In genomic region chr2:238060542-238061309, GRCh38 we compare ENCODE assay signal across 1 cellular context.
TF ChIP-seq lines count a peak whose summit lies in the region.

Gene SCLY (plus strand): TSS chr2:238061001. CDS start chr2:238061055, 54 bp downstream.

TF ChIP-seq in K562, 482 proteins besides CTCF, POLR2A, EP300 and RAD21 (continued from another document and continues in another):
- TF ChIP-seq ZBTB40 (IDR thresholded peaks at IDR 0.05) (peak; percentile 92), ZBTB40 (CRISPR knock-in tag; IDR thresholded peaks at IDR 0.05) (no peak), BRD4 (IDR thresholded peaks at IDR 0.05) (no peak), SMAD3 (CRISPR knock-in tag; conservative IDR thresholded peaks at IDR 0.05) (no peak), ZNF584 (CRISPR knock-in tag; IDR thresholded peaks at IDR 0.05; ENCODE audit: low read depth) (no peak), SNRNP70 (optimal IDR thresholded peaks at IDR 0.05; ENCODE audit: low read depth, low read length) (no peak), ZNF354B (CRISPR knock-in tag; IDR thresholded peaks at IDR 0.05) (no peak), TAL1 (IDR thresholded peaks at IDR 0.05) (no peak), ZBTB5 (IDR thresholded peaks at IDR 0.05) (no peak), SRSF7 (optimal IDR thresholded peaks at IDR 0.05; ENCODE audit: low read depth, low read length) (no peak), RBM34 (IDR thresholded peaks at IDR 0.05; ENCODE audit: borderline replicate concordance, insufficient read depth, low read length) (0 out of 2 replicates have a peak, but pooled peaks have one; percentile 70), ETV6 (IDR thresholded peaks at IDR 0.05; ENCODE audit: borderline replicate concordance in 1 of 2, low read depth in 2 of 2, low read length in 1 of 2) (no peak), ETV6 (CRISPR knock-in tag; IDR thresholded peaks at IDR 0.05; ENCODE audit: borderline replicate concordance) (no peak), RB1 (IDR thresholded peaks at IDR 0.05; ENCODE audit: low read depth) (0 out of 2 replicates have a peak, but pooled peaks have one; percentile 52), MAZ (CRISPR knock-in tag; conservative IDR thresholded peaks at IDR 0.05 in 1 of 2, IDR thresholded peaks at IDR 0.05 in 1 of 2) (peak; percentile 80 to 81; a peak in 3 of 4 replicates), KDM4B (IDR thresholded peaks at IDR 0.05; ENCODE audit: borderline replicate concordance in 2 of 2, low read depth in 1 of 2) (peak in 1 of 2 experiments; percentile 71; a peak in 1 of 4 replicates), ZBTB7A (IDR thresholded peaks at IDR 0.05; ENCODE audit: borderline replicate concordance, control insufficient read depth, low read depth, low read length) (no peak), PPARD (CRISPR knock-in tag; IDR thresholded peaks at IDR 0.05) (no peak), CEBPB (tag; IDR thresholded peaks at IDR 0.05) (no peak), ZFP1 (CRISPR knock-in tag; IDR thresholded peaks at IDR 0.05) (no peak), RBM25 (IDR thresholded peaks at IDR 0.05; ENCODE audit: low read depth, low read length, severe bottlenecking) (peak; percentile 99), SMAD4 (CRISPR knock-in tag; conservative IDR thresholded peaks at IDR 0.05) (peak; percentile 71; the same call in 1 of the 2 replicates), CREM (IDR thresholded peaks at IDR 0.05; ENCODE audit: low read depth) (peak; percentile 90), NBN (IDR thresholded peaks at IDR 0.05; ENCODE audit: low read depth) (no peak), SIN3A (IDR thresholded peaks at IDR 0.05; ENCODE audit: borderline replicate concordance in 2 of 2, control insufficient read depth in 1 of 2, low read depth in 2 of 2, low read length in 2 of 2) (peak in 1 of 2 experiments; percentile 63; a peak in 1 of 4 replicates), MCM2 (IDR thresholded peaks at IDR 0.05; ENCODE audit: low read depth) (no peak), ZBTB11 (CRISPR knock-in tag; IDR thresholded peaks at IDR 0.05) (peak in 2 of 3 experiments; percentile 60 to 88; a peak in 4 of 6 replicates), NUFIP1 (IDR thresholded peaks at IDR 0.05; ENCODE audit: partially characterized antibody) (no peak), ZNF282 (CRISPR knock-in tag; IDR thresholded peaks at IDR 0.05) (no peak), C11orf30 (IDR thresholded peaks at IDR 0.05; ENCODE audit: low read depth) (peak; percentile 57), ARID4B (CRISPR knock-in tag; IDR thresholded peaks at IDR 0.05) (peak; percentile 36; the same call in 1 of the 2 replicates), HNRNPH1 (optimal IDR thresholded peaks at IDR 0.05; ENCODE audit: low read depth, low read length) (no peak), BDP1 (IDR thresholded peaks at IDR 0.05; ENCODE audit: insufficient read depth, insufficient read length) (no peak), STAT5B (CRISPR knock-in tag; IDR thresholded peaks at IDR 0.05) (no peak), FUS (optimal IDR thresholded peaks at IDR 0.05; ENCODE audit: low read depth, low read length) (no peak), HDGF (IDR thresholded peaks at IDR 0.05) (no peak), DACH1 (IDR thresholded peaks at IDR 0.05; ENCODE audit: partially characterized antibody) (peak; percentile 10), CHD4 (IDR thresholded peaks at IDR 0.05; ENCODE audit: insufficient read depth, insufficient replicate concordance, low read depth, low read length, poor library complexity, severe bottlenecking) (no peak), TRIM24 (IDR thresholded peaks at IDR 0.05) (no peak), HIVEP1 (CRISPR knock-in tag; IDR thresholded peaks at IDR 0.05) (no peak), CREB1 (IDR thresholded peaks at IDR 0.05) (peak; percentile 82), CREB1 (CRISPR knock-in tag; IDR thresholded peaks at IDR 0.05) (peak; percentile 85)
- TF ChIP-seq, protein P1, sequence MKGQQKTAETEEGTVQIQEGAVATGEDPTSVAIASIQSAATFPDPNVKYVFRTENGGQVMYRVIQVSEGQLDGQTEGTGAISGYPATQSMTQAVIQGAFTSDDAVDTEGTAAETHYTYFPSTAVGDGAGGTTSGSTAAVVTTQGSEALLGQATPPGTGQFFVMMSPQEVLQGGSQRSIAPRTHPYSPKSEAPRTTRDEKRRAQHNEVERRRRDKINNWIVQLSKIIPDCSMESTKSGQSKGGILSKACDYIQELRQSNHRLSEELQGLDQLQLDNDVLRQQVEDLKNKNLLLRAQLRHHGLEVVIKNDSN (CRISPR knock-in tag; IDR thresholded peaks at IDR 0.05) = peak; percentile 94
- TF ChIP-seq, protein P2, sequence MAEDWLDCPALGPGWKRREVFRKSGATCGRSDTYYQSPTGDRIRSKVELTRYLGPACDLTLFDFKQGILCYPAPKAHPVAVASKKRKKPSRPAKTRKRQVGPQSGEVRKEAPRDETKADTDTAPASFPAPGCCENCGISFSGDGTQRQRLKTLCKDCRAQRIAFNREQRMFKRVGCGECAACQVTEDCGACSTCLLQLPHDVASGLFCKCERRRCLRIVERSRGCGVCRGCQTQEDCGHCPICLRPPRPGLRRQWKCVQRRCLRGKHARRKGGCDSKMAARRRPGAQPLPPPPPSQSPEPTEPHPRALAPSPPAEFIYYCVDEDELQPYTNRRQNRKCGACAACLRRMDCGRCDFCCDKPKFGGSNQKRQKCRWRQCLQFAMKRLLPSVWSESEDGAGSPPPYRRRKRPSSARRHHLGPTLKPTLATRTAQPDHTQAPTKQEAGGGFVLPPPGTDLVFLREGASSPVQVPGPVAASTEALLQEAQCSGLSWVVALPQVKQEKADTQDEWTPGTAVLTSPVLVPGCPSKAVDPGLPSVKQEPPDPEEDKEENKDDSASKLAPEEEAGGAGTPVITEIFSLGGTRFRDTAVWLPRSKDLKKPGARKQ (CRISPR knock-in tag; IDR thresholded peaks at IDR 0.05) = no peak
